ENCODE assay signal across 1 cellular context in genomic region chr20:59063358-59064213, GRCh38.
TF ChIP-seq lines count a peak whose summit lies in the region.

No MANE protein-coding gene starts in this region.

TF ChIP-seq in HepG2, 621 proteins besides CTCF, POLR2A, EP300 and RAD21:
- no peak for TF ChIP-seq SMAD3 (CRISPR knock-in tag; IDR thresholded peaks at IDR 0.05)
- peak; percentile 34; the same call in 1 of the 2 replicates for TF ChIP-seq FOSL2 (CRISPR knock-in tag; IDR thresholded peaks at IDR 0.05)
- peak; percentile 92 for TF ChIP-seq CREB1 (IDR thresholded peaks at IDR 0.05)
- no peak for TF ChIP-seq CREB1 (CRISPR knock-in tag; IDR thresholded peaks at IDR 0.05)
- TF ChIP-seq ZNF564 (CRISPR knock-in tag; IDR thresholded peaks at IDR 0.05) = no peak
- 0 out of 2 replicates have a peak, but pooled peaks have one; percentile 33 for TF ChIP-seq EZH2 (conservative IDR thresholded peaks at IDR 0.05; ENCODE audit: low read depth, low read length)
- TF ChIP-seq ATF7 (IDR thresholded peaks at IDR 0.05) = peak; percentile 96
- TF ChIP-seq ATF7 (CRISPR knock-in tag; IDR thresholded peaks at IDR 0.05) = no peak
